24 cellular contexts compared by ENCODE assay signal in the genomic region with DNA sequence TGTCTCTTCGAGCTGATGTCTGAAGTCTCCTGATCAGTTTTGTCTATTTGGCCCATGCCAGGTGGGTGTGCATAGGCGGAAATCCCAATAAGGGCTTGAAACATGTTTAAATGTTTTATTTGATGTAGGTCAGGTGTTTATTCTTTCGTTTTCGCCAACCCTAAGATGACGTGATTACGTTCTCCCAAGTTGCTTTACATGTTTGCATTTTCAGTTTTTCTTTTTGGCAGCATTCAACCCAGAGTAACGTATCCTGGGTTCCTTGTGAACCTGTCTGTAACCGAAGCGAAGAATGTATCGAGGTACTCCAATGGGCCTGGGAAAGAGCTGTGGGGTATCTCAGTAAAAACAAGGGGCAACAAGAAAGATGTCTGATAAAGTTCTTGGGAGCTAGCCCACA. TPM values are rescaled to one million over a fixed set of nuclear protein-coding genes. Genes with fewer than 3 reads are reported as not detected.
DNase-seq lines count a peak whose midpoint lies in the region; ATAC-seq, FAIRE-seq and TF ChIP-seq lines count a peak whose summit lies in the region.
"Had no signal": no experiment of that assay in that cellular context is flagged by ENCODE, and none has a peak within 500 bp of the region (broad histone marks: within the 10 kb centered on the region; RNA-seq: fewer than 3 reads in every experiment).

No MANE protein-coding gene starts in this region.

- H2BK12ac ChIP-seq in trophoblast cell (ENCODE audit: low read length), result peak overlapping the region; percentile 55

- no peak overlapping the region for H2BK5ac ChIP-seq in trophoblast cell (ENCODE audit: low read depth, low read length, poor library complexity)

- peak overlapping the region; percentile 3 for H4K91ac ChIP-seq in trophoblast cell (ENCODE audit: low read depth, low read length)

- FAIRE-seq in bronchial epithelial cell (lab: Jason Lieb, UNC), result peak; percentile 28
- FAIRE-seq: HTR-8/SVneo had no signal

- WGBS in heart left ventricle, 4 donors, result 54 to 78% (median 63%) methylated on average over 10 of the region's 10 CpGs
- no CpG with 5 or more reads among the region's 10 CpGs for WGBS in trophoblast cell (ENCODE audit: extremely low coverage, insufficient coverage, insufficient read length)
- 68 to 89% (median 77%) methylated on average over 10 of the region's 10 CpGs for WGBS in stomach, 5 donors

- peaks cover 6% of the 10 kb centered on the region for H3K79me1 ChIP-seq in trophoblast cell (ENCODE audit: low read length)

- H3K18ac ChIP-seq in trophoblast cell (ENCODE audit: low read length), result no peak overlapping the region

- H3K4me2 ChIP-seq in trophoblast cell (ENCODE audit: low read length) (no peak overlapping the region), Karpas-422 (ENCODE audit: low read depth, low read length, poor library complexity, severe bottlenecking) (no peak overlapping the region)

- no peaks in the 10 kb centered on the region for H3K9me3 ChIP-seq in heart left ventricle
- no peaks in the 10 kb centered on the region for H3K9me3 ChIP-seq in HEK293 (ENCODE audit: control insufficient read depth, insufficient read depth, low read depth, low read length)
- no peaks in the 10 kb centered on the region for H3K9me3 ChIP-seq in trophoblast cell (ENCODE audit: insufficient read depth, low read depth, low read length)
- H3K9me3 ChIP-seq in Karpas-422 (ENCODE audit: low read length), result no peaks in the 10 kb centered on the region
- H3K9me3 ChIP-seq in stomach, result no peaks in the 10 kb centered on the region
- H3K9me3 ChIP-seq: BE2C, HAP-1 had no signal

- no peak overlapping the region for H2AFZ ChIP-seq in trophoblast cell (ENCODE audit: insufficient read depth, low read length, poor library complexity)
- H2AFZ ChIP-seq in Karpas-422 (ENCODE audit: low read length), result no peak overlapping the region

- CTCF ChIA-PET in HEK293 (lab: Yijun Ruan, JAX), result interaction anchor here (0.9 kb wide), 1 partner anchor 138 kb away, joined by 4 read pairs; no protein-coding TSS in a partner anchor

- TF ChIP-seq POLR2A in heart left ventricle (IDR thresholded peaks at IDR 0.05) (no peak), stomach (IDR thresholded peaks at IDR 0.05) (no peak)

- no peak for DNase-seq in heart left ventricle
- no peak for DNase-seq in Right ventricle myocardium inferior (ENCODE audit: missing footprints)
- no peak for DNase-seq in bronchial epithelial cell (ENCODE audit: low read depth)
- DNase-seq in trophoblast cell, result no peak
- DNase-seq in Karpas-422, result no peak
- no peak for DNase-seq in NCI-H2029 treated with DMSO at 0.1 percent for 48 hours (lab: John Stamatoyannopoulos, UW)
- DNase-seq in stomach, result no peak
- DNase-seq: BE2C; Calu3; CD8-positive, alpha-beta T cell; DMS53; IMR-90; Kasumi-1; MM.1S; NCI-H1092; NCI-H1436 treated with DMSO at 0.1 percent for 48 hours; NCI-H2029; NCI-H2171; NCI-H526 had no signal

- H3K27me3 ChIP-seq in heart left ventricle (no peaks in the 10 kb centered on the region), bronchial epithelial cell (ENCODE audit: control insufficient read depth, insufficient read depth, low read length) (no peaks in the 10 kb centered on the region), trophoblast cell (ENCODE audit: insufficient read depth, low read length) (no peaks in the 10 kb centered on the region), Karpas-422 (ENCODE audit: low read length) (no peaks in the 10 kb centered on the region), stomach (no peaks in the 10 kb centered on the region)
- H3K27me3 ChIP-seq: BE2C had no signal

- no peak overlapping the region for H2AK5ac ChIP-seq in trophoblast cell (ENCODE audit: low read length)

- no peak overlapping the region for H4K8ac ChIP-seq in trophoblast cell (ENCODE audit: low read depth, low read length)

- H3K9ac ChIP-seq in trophoblast cell (ENCODE audit: low read length), result no peak overlapping the region
- no peak overlapping the region for H3K9ac ChIP-seq in Karpas-422 (ENCODE audit: low read length)

- no peaks in the 10 kb centered on the region for H3K9me2 ChIP-seq in Karpas-422 (replicated peaks; ENCODE audit: insufficient read depth, low read length)

- TF ChIP-seq EP300 in stomach (IDR thresholded peaks at IDR 0.05), result no peak

- ATAC-seq in heart left ventricle (no peak), Right ventricle myocardium inferior (no peak)
- ATAC-seq: CD8-positive, alpha-beta T cell; Panc1 had no signal

- H3K27ac ChIP-seq in heart left ventricle (peak overlapping the region in 11 of 12 donors; percentile 24 to 92 (median 83)), HEK293 (ENCODE audit: extremely low read depth, low read depth, low read length) (0 out of 2 replicates have a peak overlapping the region, but pooled peaks have one; percentile 9), trophoblast cell (ENCODE audit: low read depth, low read length) (no peak overlapping the region), Karpas-422 (ENCODE audit: low read length) (no peak overlapping the region), stomach (peak overlapping the region in 1 of 5 donors; percentile 42)

- H3K4ac ChIP-seq in trophoblast cell (ENCODE audit: low read depth, low read length), result no peak overlapping the region

- no peak overlapping the region for H3K23ac ChIP-seq in trophoblast cell (ENCODE audit: low read length)

- H3K79me2 ChIP-seq in trophoblast cell (ENCODE audit: control insufficient read depth, insufficient read depth, low read length, poor library complexity) (no peaks in the 10 kb centered on the region), Karpas-422 (ENCODE audit: low read length) (no peaks in the 10 kb centered on the region)

- POLR2A ChIA-PET in HEK293 (lab: Yijun Ruan, JAX), result interaction anchor here (1.2 kb wide), 1 partner anchor 45 kb away, joined by 3 read pairs; a partner anchor contains a TSS

- TF ChIP-seq CTCF in heart left ventricle (IDR thresholded peaks at IDR 0.05), result no peak
- TF ChIP-seq CTCF in HEK293 (tag by site-specific recombination; IDR thresholded peaks at IDR 0.05), result no peak
- TF ChIP-seq CTCF in bronchial epithelial cell (IDR thresholded peaks at IDR 0.05; ENCODE audit: insufficient read depth, low read length, severe bottlenecking), result no peak
- TF ChIP-seq CTCF in stomach (IDR thresholded peaks at IDR 0.05), result no peak

- intact Hi-C loops in heart left ventricle (cut with DNase I) (loop anchor here in 4 of 10 donors (5.0 to 10.0 kb wide), 4 partner anchors 34 to 91 kb away; no protein-coding TSS in a partner anchor), Right ventricle myocardium inferior (cut with DNase I) (loop anchor here (5.0 to 10.0 kb wide), 4 partner anchors 46 to 136 kb away; a partner anchor contains a TSS), stomach (cut with DNase I; ENCODE audit: low total_unique reads) (no loop called here)

- H3K4me1 ChIP-seq in heart left ventricle, result peaks cover 0 to 29% (median 4%) of the 10 kb centered on the region in 12 donors
- peaks cover 17% of the 10 kb centered on the region for H3K4me1 ChIP-seq in HEK293 (ENCODE audit: control insufficient read depth, insufficient read depth, low read length)
- H3K4me1 ChIP-seq in trophoblast cell (ENCODE audit: control insufficient read depth in 1 of 2, insufficient read depth in 2 of 2, low read length in 2 of 2), result peaks cover 0 to 4% of the 10 kb centered on the region in 2 experiments
- no peaks in the 10 kb centered on the region for H3K4me1 ChIP-seq in Karpas-422 (ENCODE audit: low read length)
- H3K4me1 ChIP-seq in stomach, result peaks cover 0 to 6% (median 0%) of the 10 kb centered on the region in 4 donors
- H3K4me1 ChIP-seq: BE2C had no signal

- H4K12ac ChIP-seq in trophoblast cell (ENCODE audit: low read depth, low read length), result no peak overlapping the region

- H2BK120ac ChIP-seq in trophoblast cell (ENCODE audit: insufficient read depth, low read length, poor library complexity), result no peak overlapping the region

- H3K4me3 ChIP-seq in heart left ventricle, result peak overlapping the region in 10 of 12 donors; percentile 0 to 54 (median 48)
- no peak overlapping the region for H3K4me3 ChIP-seq in HEK293 (ENCODE audit: low read depth, low read length)
- H3K4me3 ChIP-seq in bronchial epithelial cell (ENCODE audit: low read depth, low read length), result no peak overlapping the region
- H3K4me3 ChIP-seq in trophoblast cell (ENCODE audit: low read depth, low read length), result no peak overlapping the region
- no peak overlapping the region for H3K4me3 ChIP-seq in Karpas-422 (ENCODE audit: low read length)
- H3K4me3 ChIP-seq in stomach, result peak overlapping the region in 1 of 4 donors; percentile 7
- H3K4me3 ChIP-seq: HAP-1 had no signal

- no peak overlapping the region for H3K14ac ChIP-seq in trophoblast cell (ENCODE audit: low read length)

- H3K36me3 ChIP-seq in heart left ventricle (no peaks in the 10 kb centered on the region), HEK293 (ENCODE audit: control insufficient read depth in 2 of 2, insufficient read depth in 1 of 2, low read length in 2 of 2) (no peaks in the 10 kb centered on the region), bronchial epithelial cell (ENCODE audit: control insufficient read depth, insufficient read depth, low read length) (no peaks in the 10 kb centered on the region), trophoblast cell (ENCODE audit: control insufficient read depth in 1 of 2, insufficient read depth in 2 of 2, low read length in 2 of 2) (no peaks in the 10 kb centered on the region), Karpas-422 (ENCODE audit: insufficient read depth, low read length) (no peaks in the 10 kb centered on the region), stomach (no peaks in the 10 kb centered on the region)
- H3K36me3 ChIP-seq: BE2C, HAP-1 had no signal

- no peaks in the 10 kb centered on the region for H4K20me1 ChIP-seq in Karpas-422 (ENCODE audit: insufficient read depth, low read depth, low read length)

TF ChIP-seq in HEK293, 187 proteins besides CTCF, POLR2A, EP300 and RAD21 (continues in another document):
- TF ChIP-seq ZNF16 (tag by site-specific recombination; IDR thresholded peaks at IDR 0.05; ENCODE audit: low read depth) (no peak), ZNF146 (tag by site-specific recombination; IDR thresholded peaks at IDR 0.05) (no peak), KLF1 (tag by site-specific recombination; IDR thresholded peaks at IDR 0.05) (no peak)

RNA-seq across cellular contexts. Expression of a gene that starts 3.1 kb away (rescaled TPM):
- total RNA-seq in heart left ventricle (100 to 1,000 TPM in 8 of 9 donors, 10 to 100 TPM in 1; 99.7 to 224 (median 159) TPM), Right ventricle myocardium inferior (243 TPM), bronchial epithelial cell (0.26 TPM in 1 of 2 replicates, not detected in the other), stomach (10 to 100 TPM in 3 of 5 donors, 1 to 10 TPM in 1, not detected in 1; 3.5 to 28.6 (median 17.4) TPM)
- polyA plus RNA-seq in heart left ventricle (10 to 100 TPM; 13.2 to 31.5 TPM), stomach (under 1 TPM in 2 of 3 donors, not detected in 1; 0.19 to 0.33 TPM)
- polyA plus RNA-seq in trophoblast cell (2013), result 8.5 and 8.7 TPM in 2 replicates
- 0.40 and 0.48 TPM in 2 replicates for total RNA-seq in Karpas-422 (2014; rRNA removed; shearing (Covaris generic); ENCODE audit: low replicate concordance)
- total RNA-seq: Calu3, SK-MEL-5 had no signal

RNA-seq across cellular contexts. Expression of a gene that starts 45.4 kb away (rescaled TPM):
- total RNA-seq in heart left ventricle (10 to 100 TPM in 7 of 9 donors, 1 to 10 TPM in 2; 9.3 to 18.3 (median 10.4) TPM), Right ventricle myocardium inferior (11.8 TPM), bronchial epithelial cell (62.4 and 64.6 TPM in 2 replicates), stomach (10 to 100 TPM; 12.9 to 85.7 (median 38.9) TPM)
- polyA plus RNA-seq in heart left ventricle (1 to 10 TPM; 5.4 to 6.4 TPM), stomach (1 to 10 TPM; 4.9 to 7.1 (median 6.1) TPM)
- polyA plus RNA-seq in trophoblast cell (2013), result 29.5 and 29.7 TPM in 2 replicates
- total RNA-seq in Karpas-422 (2014; rRNA removed; shearing (Covaris generic); ENCODE audit: low replicate concordance), result 21.7 and 35.3 TPM in 2 replicates

Comparison
In these comparisons a context has a peak if more than half of its experiments do, and no peak if none do; other contexts are left out.
1. H3K27ac ChIP-seq: peak in heart left ventricle (11 of 12) and HEK293 (single experiment); none in trophoblast cell (single experiment) and Karpas-422 (single experiment).
2. H3K4me3 ChIP-seq: peak in heart left ventricle (10 of 12); none in HEK293 (single experiment), bronchial epithelial cell (single experiment), trophoblast cell (single experiment) and Karpas-422 (single experiment).